ENCODE assay signal across 30 cellular contexts in the genomic region with DNA sequence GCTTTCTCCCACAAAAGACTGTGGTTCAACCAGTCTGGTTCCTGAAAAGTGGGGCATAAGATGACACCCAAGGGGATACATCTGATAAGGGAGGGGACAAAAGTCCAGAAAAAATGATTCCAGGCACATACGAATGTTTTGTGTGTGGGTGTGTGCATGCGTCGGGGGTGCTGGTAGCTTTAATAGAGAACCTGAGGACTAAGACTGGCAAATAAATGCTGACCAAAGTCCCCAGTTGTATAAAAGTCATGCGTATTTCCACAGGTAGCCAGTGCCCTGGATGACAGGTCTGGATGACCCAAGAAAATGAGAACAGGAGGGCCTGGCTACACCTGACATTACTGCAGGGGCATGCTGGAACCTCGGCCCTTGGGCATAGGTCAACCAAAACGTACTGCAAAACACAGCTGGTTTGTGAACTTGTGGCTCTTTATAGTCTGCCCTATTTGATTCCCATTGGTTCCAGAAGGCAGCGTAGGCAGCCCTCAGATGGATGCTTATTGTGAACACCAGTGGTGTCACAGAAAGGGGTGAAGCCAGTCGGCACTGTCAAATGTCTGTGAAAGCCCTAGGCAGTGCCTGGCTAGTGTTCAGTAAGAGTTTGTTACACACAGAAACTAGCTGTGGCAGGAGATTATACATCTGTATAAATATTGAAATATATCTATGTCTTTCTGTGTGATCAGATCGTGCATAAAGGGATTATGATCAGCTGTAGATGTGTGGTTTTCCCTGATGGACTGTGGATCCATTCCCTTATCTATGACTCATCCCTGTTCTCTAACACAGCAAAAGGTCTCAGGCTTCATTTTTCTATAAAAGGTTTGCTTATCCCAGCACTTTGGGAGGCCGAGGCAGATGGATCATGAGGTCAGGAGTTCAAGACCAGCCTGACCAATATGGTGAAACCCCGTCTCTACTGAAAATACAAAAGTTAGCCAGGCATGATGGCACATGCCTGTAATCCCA.
"Had no signal": no experiment of that assay in that cellular context is flagged by ENCODE, and none has a peak within 500 bp of the region (broad histone marks: within the 10 kb centered on the region; RNA-seq: fewer than 3 reads in every experiment).

No MANE protein-coding gene starts in this region.

- H3K27me3 ChIP-seq: MG63 had no signal

- H3K4me3 Mint-ChIP-seq: activated CD8-positive, alpha-beta T cell treated with anti-CD3 and anti-CD28 coated beads, Interleukin-2, amount 10 ng/mL, durations not matched to agents 7 days and 5 days; activated naive CD4-positive, alpha-beta T cell treated with anti-CD3 and anti-CD28 coated beads, Interleukin-2, amount 10 ng/mL, durations not matched to agents 7 days and 5 days; activated naive CD8-positive, alpha-beta T cell; activated naive CD8-positive, alpha-beta T cell treated with anti-CD3 and anti-CD28 coated beads, Interleukin-2, amount 50 U/mL, for 24 hours; activated T-cell treated with anti-CD3 and anti-CD28 coated beads, Interleukin-2, amount 50 U/mL, for 24 hours; brain had no signal

- H3K27ac Mint-ChIP-seq: activated CD8-positive, alpha-beta T cell treated with anti-CD3 and anti-CD28 coated beads, Interleukin-2, amount 10 ng/mL, durations not matched to agents 7 days and 5 days; activated naive CD4-positive, alpha-beta T cell treated with anti-CD3 and anti-CD28 coated beads, Interleukin-2, amount 10 ng/mL, durations not matched to agents 7 days and 5 days; activated naive CD8-positive, alpha-beta T cell; activated naive CD8-positive, alpha-beta T cell treated with anti-CD3 and anti-CD28 coated beads, Interleukin-2, amount 50 U/mL, for 24 hours; activated T-cell treated with anti-CD3 and anti-CD28 coated beads, Interleukin-2, amount 50 U/mL, for 24 hours; brain had no signal

- H3K4me1 Mint-ChIP-seq: activated naive CD4-positive, alpha-beta T cell treated with anti-CD3 and anti-CD28 coated beads, Interleukin-2, amount 10 ng/mL, durations not matched to agents 7 days and 5 days; brain had no signal

- H3K9me3 ChIP-seq: MG63 had no signal

- DNase-seq: activated CD4-positive, alpha-beta T cell treated with anti-CD3 and anti-CD28 coated beads for 1 hour; activated CD4-positive, alpha-beta T cell treated with anti-CD3 and anti-CD28 coated beads for 48 hours; activated CD4-positive, alpha-beta T cell treated with anti-CD3 and anti-CD28 coated beads, Interleukin-2, amount 50 U/mL, for 4 hours; activated CD4-positive, CD25-positive, alpha-beta regulatory T cell; activated CD8-positive, alpha-beta T cell treated with anti-CD3 and anti-CD28 coated beads, Interleukin-2, amount 10 ng/mL, durations not matched to agents 7 days and 5 days; activated naive CD4-positive, alpha-beta T cell treated with anti-CD3 and anti-CD28 coated beads, Interleukin-2, amount 10 ng/mL, durations not matched to agents 7 days and 5 days; activated naive CD8-positive, alpha-beta T cell treated with anti-CD3 and anti-CD28 coated beads, Interleukin-2, amount 50 U/mL, for 24 hours; activated T-cell treated with anti-CD3 and anti-CD28 coated beads, Interleukin-2, amount 50 U/mL, for 24 hours; anterior cingulate cortex; central memory CD4-positive, alpha-beta T cell; Karpas-422; KBM-7; MG63; NCI-H1048; NCI-H1105 treated with DMSO at 0.1 percent for 48 hours; NCI-H1436; NCI-H1694; NCI-H1930; NCI-H2081 treated with DMSO at 0.1 percent for 48 hours; NCI-H345; NCI-H524 treated with DMSO at 0.1 percent for 48 hours; NCI-H748 treated with DMSO at 0.1 percent for 48 hours; NK-92 treated with Interleukin-12 subunit alpha and Interleukin-12 subunit beta, amount 100 ng/mL, for 24 hours; PC-3; Right ventricle myocardium superior; T1000; WERI-Rb-1 had no signal

- ATAC-seq: activated CD8-positive, alpha-beta T cell treated with anti-CD3 and anti-CD28 coated beads, Interleukin-2, amount 10 ng/mL, durations not matched to agents 7 days and 5 days; activated naive CD8-positive, alpha-beta T cell treated with anti-CD3 and anti-CD28 coated beads, Interleukin-2, amount 50 U/mL, for 24 hours; PC-3 had no signal

- FAIRE-seq: RCC 7860 had no signal

- H3K4me3 ChIP-seq: MG63 had no signal

- H3K36me3 Mint-ChIP-seq: activated naive CD4-positive, alpha-beta T cell treated with anti-CD3 and anti-CD28 coated beads, Interleukin-2, amount 10 ng/mL, durations not matched to agents 7 days and 5 days; activated naive CD8-positive, alpha-beta T cell; brain had no signal

- H3K36me3 ChIP-seq: MG63, WERI-Rb-1 had no signal

- H3K9me3 Mint-ChIP-seq: activated naive CD4-positive, alpha-beta T cell treated with anti-CD3 and anti-CD28 coated beads, Interleukin-2, amount 10 ng/mL, durations not matched to agents 7 days and 5 days; activated naive CD8-positive, alpha-beta T cell treated with anti-CD3 and anti-CD28 coated beads, Interleukin-2, amount 50 U/mL, for 24 hours; activated T-cell treated with anti-CD3 and anti-CD28 coated beads, Interleukin-2, amount 50 U/mL, for 24 hours had no signal

- H3K27ac ChIP-seq: WERI-Rb-1 had no signal
